9 cellular contexts compared by ENCODE assay signal in genomic region chr2:175004730-175004979, GRCh38. TPM values are rescaled to one million over a fixed set of nuclear protein-coding genes. Genes with fewer than 3 reads are reported as not detected.
DNase-seq lines count a peak whose midpoint lies in the region; ATAC-seq, FAIRE-seq and TF ChIP-seq lines count a peak whose summit lies in the region.
"Had no signal": no experiment of that assay in that cellular context is flagged by ENCODE, and none has a peak within 500 bp of the region (broad histone marks: within the 10 kb centered on the region; RNA-seq: fewer than 3 reads in every experiment).

No MANE protein-coding gene starts in this region.

- DNase-seq in A549 (ENCODE audit: low read depth in 1 of 2, low spot score in 1 of 2) (peak in 1 of 2 experiments; percentile 35), HuH-7 (ENCODE audit: low spot score) (peak; percentile 52), breast epithelium (ENCODE audit: low spot score in 2 of 2) (no peak), lower lobe of right lung (no peak), NCI-H524 (lab: John Stamatoyannopoulos, UW) (no peak), KG1 (lab: John Stamatoyannopoulos, UW) (no peak)

- H3K4me2 ChIP-seq in A549 = peak overlapping the region; percentile 72

- no peak for TF ChIP-seq EP300 in A549 (IDR thresholded peaks at IDR 0.05)

- POLR2A ChIA-PET in A549 (lab: Yijun Ruan, JAX) = no interaction called here

- TF ChIP-seq POLR2A in A549 (IDR thresholded peaks at IDR 0.05; ENCODE audit: low read length) (no peak), breast epithelium (IDR thresholded peaks at IDR 0.05) (no peak)

- TF ChIP-seq CTCF in A549 (IDR thresholded peaks at IDR 0.05) = no peak
- no peak for TF ChIP-seq CTCF in breast epithelium (IDR thresholded peaks at IDR 0.05)
- no peak for TF ChIP-seq CTCF in lower lobe of right lung (IDR thresholded peaks at IDR 0.05)

- H3K27ac ChIP-seq in A549 = peak overlapping the region; percentile 85 to 98
- H3K27ac ChIP-seq in breast epithelium = peak overlapping the region; percentile 60 to 87
- H3K27ac ChIP-seq in lower lobe of right lung = peak overlapping the region; percentile 82
- peak overlapping the region; percentile 86 for H3K27ac ChIP-seq in urinary bladder (ENCODE audit: low read depth)

- H3K4me3 ChIP-seq in A549 = peak overlapping the region; percentile 73
- H3K4me3 ChIP-seq in breast epithelium = peak overlapping the region; percentile 75 to 93 (median 77)
- H3K4me3 ChIP-seq in lower lobe of right lung = peak overlapping the region; percentile 77
- peak overlapping the region; percentile 88 for H3K4me3 ChIP-seq in urinary bladder (ENCODE audit: low read depth, low read length)

- FAIRE-seq in A549 (lab: Jason Lieb, UNC) = no peak
- FAIRE-seq: endometrium had no signal

- H3K4me1 ChIP-seq in A549 = peaks cover 18% of the 10 kb centered on the region
- H3K4me1 ChIP-seq in breast epithelium = no peaks in the 10 kb centered on the region
- no peaks in the 10 kb centered on the region for H3K4me1 ChIP-seq in lower lobe of right lung
- no peaks in the 10 kb centered on the region for H3K4me1 ChIP-seq in urinary bladder (ENCODE audit: insufficient read depth)

- no peak for TF ChIP-seq RAD21 in A549 (conservative IDR thresholded peaks at IDR 0.05 in 1 of 2, IDR thresholded peaks at IDR 0.05 in 1 of 2)

- WGBS in A549 (ENCODE audit: missing lambda C conversion rate) = no CpG with 5 or more reads among the region's 32 CpGs
- WGBS in urinary bladder = under 1% methylated on average over 32 of the region's 32 CpGs

- no peaks in the 10 kb centered on the region for H3K36me3 ChIP-seq in breast epithelium
- H3K36me3 ChIP-seq in lower lobe of right lung = no peaks in the 10 kb centered on the region
- no peaks in the 10 kb centered on the region for H3K36me3 ChIP-seq in urinary bladder (ENCODE audit: insufficient read depth)

- intact Hi-C loops in breast epithelium (cut with DNase I; ENCODE audit: low total_unique reads) (no loop called here), lower lobe of right lung (cut with DNase I) (no loop called here)

- H3K27me3 ChIP-seq in breast epithelium (peaks cover 0 to 17% of the 10 kb centered on the region in 2 donors), lower lobe of right lung (ENCODE audit: low read depth) (peaks cover 30% of the 10 kb centered on the region)

- ATAC-seq in A549 = peak; percentile 79 to 82
- ATAC-seq in GM18907 (IDR thresholded peaks at IDR 0.05; ENCODE audit: unreplicated experiment) = peak; percentile 40
- ATAC-seq in lower lobe of right lung = peak; percentile 62 to 64

- CTCF ChIA-PET in A549 (lab: Yijun Ruan, JAX) = interaction anchor here (0.9 to 6.6 kb wide), 8 partner anchors 10 to 240 kb away, joined by 3 to 45 read pairs (median 4); partner anchors contain the start of gene CHRNA1

- H3K9me3 ChIP-seq in A549 = no peaks in the 10 kb centered on the region
- no peaks in the 10 kb centered on the region for H3K9me3 ChIP-seq in breast epithelium
- H3K9me3 ChIP-seq in lower lobe of right lung = no peaks in the 10 kb centered on the region

TF ChIP-seq in A549, 52 proteins besides CTCF, POLR2A, EP300 and RAD21:
- TF ChIP-seq E2F6 (IDR thresholded peaks at IDR 0.05; ENCODE audit: borderline replicate concordance, low read depth) (no peak), FOSL2 (IDR thresholded peaks at IDR 0.05) (no peak), FOSL2 (CRISPR knock-in tag; IDR thresholded peaks at IDR 0.05) (no peak), ATOH8 (CRISPR knock-in tag; IDR thresholded peaks at IDR 0.05; ENCODE audit: low read depth) (no peak), CEBPB (IDR thresholded peaks at IDR 0.05) (no peak), ESRRA (IDR thresholded peaks at IDR 0.05; ENCODE audit: borderline replicate concordance, low read length) (no peak), BCL3 (IDR thresholded peaks at IDR 0.05) (no peak; the same call in 2 of the 3 replicates), HOXB13 (CRISPR knock-in tag; IDR thresholded peaks at IDR 0.05; ENCODE audit: low read depth) (no peak), SMC3 (IDR thresholded peaks at IDR 0.05) (no peak), HOXB5 (CRISPR knock-in tag; IDR thresholded peaks at IDR 0.05) (no peak), USF2 (IDR thresholded peaks at IDR 0.05) (no peak), MYC (IDR thresholded peaks at IDR 0.05; ENCODE audit: borderline replicate concordance, low read length) (no peak), NR3C1 (IDR thresholded peaks at IDR 0.05) (no peak), SREBF2 (IDR thresholded peaks at IDR 0.05) (no peak), ZNF302 (CRISPR knock-in tag; IDR thresholded peaks at IDR 0.05) (no peak), CBX8 (IDR thresholded peaks at IDR 0.05) (no peak), RCOR1 (IDR thresholded peaks at IDR 0.05; ENCODE audit: low read depth, low read length) (no peak), REST (IDR thresholded peaks at IDR 0.05) (no peak), CBX2 (IDR thresholded peaks at IDR 0.05; ENCODE audit: borderline replicate concordance, low read depth) (no peak), ZFP36 (IDR thresholded peaks at IDR 0.05; ENCODE audit: borderline replicate concordance, partially characterized antibody) (no peak)

RNA-seq across cellular contexts. Expression of gene CHN1, which starts 0.5 kb away (rescaled TPM):
- polyA plus RNA-seq in A549 (2011; rRNA removed) = 46.6 and 49.4 TPM in 2 replicates
- 17.0 and 19.1 TPM in 2 replicates for polyA plus RNA-seq in A549 (2012; cell fraction: cytosol; rRNA removed)
- polyA plus RNA-seq in A549 (2012; cell fraction: nucleus; rRNA removed) = 7.8 and 10.7 TPM in 2 replicates
- polyA plus RNA-seq in A549 (2017; fragmentation: RNase III; extraction: RNeasy Plus Mini Kit Qiagen cat#74134 plus additional on column Dnase treatment) = 19.3 to 21.3 TPM (median 20.9 TPM) in 3 replicates
- polyA minus RNA-seq in A549 (2011; rRNA and poly(A)+ RNA removed) = 16.3 and 22.0 TPM in 2 replicates
- 10 to 100 TPM in 2 of 3 donors, 1 to 10 TPM in 1; 9.8 to 14.7 (median 13.4) TPM for total RNA-seq in breast epithelium
- 16.8 TPM for total RNA-seq in lower lobe of right lung
- total RNA-seq in urinary bladder = 31.1 TPM
- 13.2 TPM for polyA plus RNA-seq in urinary bladder
